ENCODE assay signal across 13 cellular contexts in the genomic region with DNA sequence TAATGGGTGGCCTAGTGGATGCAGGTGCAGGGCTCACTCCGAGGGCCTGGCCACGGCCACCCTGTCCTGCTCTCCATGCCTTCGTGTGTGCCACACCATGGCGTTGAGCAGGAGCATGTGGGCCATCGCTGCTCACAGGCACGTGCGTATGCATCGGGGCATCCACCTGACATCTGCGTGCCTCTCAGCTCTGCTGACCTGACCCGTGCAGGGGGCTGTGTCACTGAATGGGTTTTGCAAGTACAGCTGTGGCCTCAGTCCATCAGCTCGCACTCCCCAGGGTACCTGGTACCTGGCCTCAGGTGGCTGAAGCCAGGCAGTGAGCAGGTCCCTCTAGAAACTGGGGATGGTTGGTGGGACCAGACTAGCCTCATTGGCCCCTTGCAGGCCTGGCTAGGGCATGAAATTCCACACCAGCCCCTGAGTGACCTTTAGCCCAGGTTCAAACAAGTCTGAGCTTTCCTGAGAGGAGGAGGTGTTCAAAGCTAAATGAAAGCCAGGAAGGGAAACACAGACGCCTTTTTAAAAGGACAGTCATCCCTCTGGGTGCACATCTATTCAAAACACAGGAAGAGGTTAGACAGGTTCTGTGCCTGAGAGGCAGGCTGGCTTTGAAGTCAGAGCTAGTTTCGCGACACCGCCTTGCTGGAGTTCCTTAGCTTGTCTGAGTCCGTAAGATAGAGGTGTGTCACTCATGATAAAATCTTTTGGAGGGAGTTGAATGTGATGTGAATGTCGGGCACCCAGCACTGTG.
DNase-seq lines count a peak whose midpoint lies in the region; ATAC-seq and TF ChIP-seq lines count a peak whose summit lies in the region.
"Had no signal": no experiment of that assay in that cellular context is flagged by ENCODE, and none has a peak within 500 bp of the region (broad histone marks: within the 10 kb centered on the region; RNA-seq: fewer than 3 reads in every experiment).

No MANE protein-coding gene starts in this region.

- no peak for TF ChIP-seq POLR2A in GM18505 (IDR thresholded peaks at IDR 0.05; ENCODE audit: borderline replicate concordance, extremely low read depth, insufficient read depth, insufficient read length)

- CTCF ChIA-PET in naive thymus-derived CD4-positive, alpha-beta T cell (lab: Charles Lee), result interaction anchor here (0.6 to 0.9 kb wide), 2 partner anchors 9 to 11 kb away, joined by 3 to 5 read pairs; no protein-coding TSS in a partner anchor

- peak; percentile 96 for ATAC-seq in activated naive CD8-positive, alpha-beta T cell treated with anti-CD3 and anti-CD28 coated beads, Interleukin-2, amount 10 ng/mL, durations not matched to agents 7 days and 5 days (ENCODE audit: low read depth)
- ATAC-seq in RWPE2 (ENCODE audit: low read depth), result no peak
- ATAC-seq in naive thymus-derived CD4-positive, alpha-beta T cell, result peak; percentile 71
- ATAC-seq in GM18873 (IDR thresholded peaks at IDR 0.05; ENCODE audit: low FRiP score, unreplicated experiment), result no peak
- ATAC-seq in GM18505 (IDR thresholded peaks at IDR 0.05; ENCODE audit: unreplicated experiment), result no peak

- H3K36me3 Mint-ChIP-seq in activated naive CD8-positive, alpha-beta T cell treated with anti-CD3 and anti-CD28 coated beads, Interleukin-2, amount 10 ng/mL, durations not matched to agents 7 days and 5 days, result peaks cover 6% of the 10 kb centered on the region
- H3K36me3 Mint-ChIP-seq in activated naive CD8-positive, alpha-beta T cell treated with anti-CD3 and anti-CD28 coated beads for 36 hours, result no peaks in the 10 kb centered on the region
- peaks cover 0 to 2% (median 0%) of the 10 kb centered on the region in 5 donors for H3K36me3 Mint-ChIP-seq in naive thymus-derived CD4-positive, alpha-beta T cell
- peaks cover 0 to 10% (median 8%) of the 10 kb centered on the region in 3 donors for H3K36me3 Mint-ChIP-seq in immature natural killer cell

- no peaks in the 10 kb centered on the region for H3K27me3 Mint-ChIP-seq in activated naive CD8-positive, alpha-beta T cell treated with anti-CD3 and anti-CD28 coated beads, Interleukin-2, amount 10 ng/mL, durations not matched to agents 7 days and 5 days
- H3K27me3 Mint-ChIP-seq in activated naive CD8-positive, alpha-beta T cell treated with anti-CD3 and anti-CD28 coated beads for 36 hours, result no peaks in the 10 kb centered on the region
- H3K27me3 Mint-ChIP-seq in naive thymus-derived CD4-positive, alpha-beta T cell, result no peaks in the 10 kb centered on the region
- H3K27me3 Mint-ChIP-seq in immature natural killer cell (ENCODE audit: low read depth in 3 of 3), result peaks cover 0 to 6% (median 0%) of the 10 kb centered on the region in 3 donors

- intact Hi-C loops in naive thymus-derived CD4-positive, alpha-beta T cell (cut with micrococcal nuclease), result loop anchor here in 1 of 2 donors (1.0 to 10.0 kb wide), 2 partner anchors 15 to 290 kb away; a partner anchor contains a TSS

- H3K4me3 Mint-ChIP-seq in activated naive CD8-positive, alpha-beta T cell treated with anti-CD3 and anti-CD28 coated beads, Interleukin-2, amount 10 ng/mL, durations not matched to agents 7 days and 5 days, result peak overlapping the region; percentile 44
- H3K4me3 Mint-ChIP-seq in activated naive CD8-positive, alpha-beta T cell treated with anti-CD3 and anti-CD28 coated beads for 36 hours, result no peak overlapping the region
- H3K4me3 Mint-ChIP-seq in naive thymus-derived CD4-positive, alpha-beta T cell, result peak overlapping the region; percentile 33 to 67 (median 59)
- no peak overlapping the region for H3K4me3 Mint-ChIP-seq in immature natural killer cell
- H3K4me3 Mint-ChIP-seq: HFFc6 had no signal

- peaks cover 38% of the 10 kb centered on the region for H3K4me1 Mint-ChIP-seq in activated naive CD8-positive, alpha-beta T cell treated with anti-CD3 and anti-CD28 coated beads, Interleukin-2, amount 10 ng/mL, durations not matched to agents 7 days and 5 days
- peaks cover 7% of the 10 kb centered on the region for H3K4me1 Mint-ChIP-seq in activated naive CD8-positive, alpha-beta T cell treated with anti-CD3 and anti-CD28 coated beads for 36 hours
- H3K4me1 Mint-ChIP-seq in naive thymus-derived CD4-positive, alpha-beta T cell, result peaks cover 8 to 31% (median 24%) of the 10 kb centered on the region in 7 donors
- peaks cover 0 to 5% of the 10 kb centered on the region in 2 donors for H3K4me1 Mint-ChIP-seq in immature natural killer cell

- peak overlapping the region; percentile 86 for H3K27ac Mint-ChIP-seq in activated naive CD8-positive, alpha-beta T cell treated with anti-CD3 and anti-CD28 coated beads, Interleukin-2, amount 10 ng/mL, durations not matched to agents 7 days and 5 days
- H3K27ac Mint-ChIP-seq in activated naive CD8-positive, alpha-beta T cell treated with anti-CD3 and anti-CD28 coated beads for 36 hours, result no peak overlapping the region
- peak overlapping the region; percentile 66 to 86 (median 79) for H3K27ac Mint-ChIP-seq in naive thymus-derived CD4-positive, alpha-beta T cell
- H3K27ac Mint-ChIP-seq in immature natural killer cell, result no peak overlapping the region
- H3K27ac Mint-ChIP-seq: HFFc6 had no signal

- no peaks in the 10 kb centered on the region for H3K36me3 ChIP-seq in RWPE2 (ENCODE audit: low read depth)
- peaks cover 0 to under 1% (median 0%) of the 10 kb centered on the region in 3 experiments for H3K36me3 ChIP-seq in naive thymus-derived CD4-positive, alpha-beta T cell (ENCODE audit: control insufficient read depth in 2 of 3, insufficient read depth in 3 of 3, low read length in 3 of 3)

- no peak for TF ChIP-seq CTCF in RWPE2 (IDR thresholded peaks at IDR 0.05; ENCODE audit: poor library complexity, severe bottlenecking)

- H3K9me3 Mint-ChIP-seq in activated naive CD8-positive, alpha-beta T cell treated with anti-CD3 and anti-CD28 coated beads, Interleukin-2, amount 10 ng/mL, durations not matched to agents 7 days and 5 days, result no peaks in the 10 kb centered on the region
- no peaks in the 10 kb centered on the region for H3K9me3 Mint-ChIP-seq in activated naive CD8-positive, alpha-beta T cell treated with anti-CD3 and anti-CD28 coated beads for 36 hours
- no peaks in the 10 kb centered on the region for H3K9me3 Mint-ChIP-seq in naive thymus-derived CD4-positive, alpha-beta T cell
- H3K9me3 Mint-ChIP-seq in immature natural killer cell, result peaks cover 0 to 2% (median 0%) of the 10 kb centered on the region in 6 donors
- H3K9me3 Mint-ChIP-seq: HFFc6 had no signal

- no peak overlapping the region for H3K27ac ChIP-seq in RWPE2 (ENCODE audit: poor library complexity, severe bottlenecking)
- H3K27ac ChIP-seq in naive thymus-derived CD4-positive, alpha-beta T cell (ENCODE audit: low read depth, low read length), result peak overlapping the region; percentile 37
- H3K27ac ChIP-seq: parathyroid adenoma had no signal

- no peaks in the 10 kb centered on the region for H3K4me1 ChIP-seq in RWPE2 (ENCODE audit: insufficient read depth, poor library complexity, severe bottlenecking)
- peaks cover 0 to 21% of the 10 kb centered on the region in 2 donors for H3K4me1 ChIP-seq in naive thymus-derived CD4-positive, alpha-beta T cell (ENCODE audit: control insufficient read depth in 2 of 2, insufficient read depth in 2 of 2, low read length in 2 of 2)
- H3K4me1 ChIP-seq: parathyroid adenoma had no signal

- DNase-seq in activated naive CD8-positive, alpha-beta T cell treated with anti-CD3 and anti-CD28 coated beads, Interleukin-2, amount 10 ng/mL, durations not matched to agents 7 days and 5 days, result no peak
- no peak for DNase-seq in activated naive CD8-positive, alpha-beta T cell treated with anti-CD3 and anti-CD28 coated beads for 36 hours
- DNase-seq in RWPE2 (ENCODE audit: low spot score) (peak; percentile 68), immature natural killer cell (no peak)
- peak; percentile 12 for DNase-seq in activated effector memory CD4-positive, alpha-beta T cell treated with Interleukin-2 at 50 U/mL for 16 hours
- peak in 8 of 9 donors; percentile 23 to 72 (median 64) for DNase-seq in naive thymus-derived CD4-positive, alpha-beta T cell
- DNase-seq: DMS 273 treated with DMSO at 0.1 percent for 48 hours, HFFc6, NCI-H1048, NCI-H2227 treated with DMSO at 0.1 percent for 48 hours had no signal

- POLR2A ChIA-PET in activated naive CD8-positive, alpha-beta T cell treated with anti-CD3 and anti-CD28 coated beads, Interleukin-2, amount 10 ng/mL, durations not matched to agents 7 days and 5 days (lab: Charles Lee), result interaction anchor here (0.8 to 2.1 kb wide), 4 partner anchors 9 to 101 kb away, joined by 3 to 14 read pairs (median 10); no protein-coding TSS in a partner anchor
- POLR2A ChIA-PET in naive thymus-derived CD4-positive, alpha-beta T cell (lab: Charles Lee), result interaction anchor here (0.8 to 3.6 kb wide), 6 partner anchors 11 to 419 kb away, joined by 3 to 9 read pairs (median 4); a partner anchor contains a TSS

- no peaks in the 10 kb centered on the region for H3K9me3 ChIP-seq in RWPE2 (ENCODE audit: severe bottlenecking)
- H3K9me3 ChIP-seq in naive thymus-derived CD4-positive, alpha-beta T cell (ENCODE audit: control insufficient read depth in 2 of 3, low read length in 3 of 3), result no peaks in the 10 kb centered on the region

- H3K27me3 ChIP-seq in RWPE2 (ENCODE audit: insufficient read depth, poor library complexity, severe bottlenecking), result no peaks in the 10 kb centered on the region
- no peaks in the 10 kb centered on the region for H3K27me3 ChIP-seq in naive thymus-derived CD4-positive, alpha-beta T cell (ENCODE audit: control insufficient read depth in 2 of 2, insufficient read depth in 2 of 2, low read length in 2 of 2)

- no peak overlapping the region for H3K4me3 ChIP-seq in RWPE2 (ENCODE audit: severe bottlenecking)
- H3K4me3 ChIP-seq in naive thymus-derived CD4-positive, alpha-beta T cell (ENCODE audit: low read length), result no peak overlapping the region

Comparison
In these comparisons a context has a peak if more than half of its experiments do, and no peak if none do; other contexts are left out.
1. H3K27ac Mint-ChIP-seq: peak in activated naive CD8-positive, alpha-beta T cell treated with anti-CD3 and anti-CD28 coated beads, Interleukin-2, amount 10 ng/mL, durations not matched to agents 7 days and 5 days (single experiment) and naive thymus-derived CD4-positive, alpha-beta T cell (9 of 9); none in activated naive CD8-positive, alpha-beta T cell treated with anti-CD3 and anti-CD28 coated beads for 36 hours (single experiment) and immature natural killer cell (0 of 6).
2. H3K4me3 Mint-ChIP-seq: peak in activated naive CD8-positive, alpha-beta T cell treated with anti-CD3 and anti-CD28 coated beads, Interleukin-2, amount 10 ng/mL, durations not matched to agents 7 days and 5 days (single experiment) and naive thymus-derived CD4-positive, alpha-beta T cell (10 of 10); none in activated naive CD8-positive, alpha-beta T cell treated with anti-CD3 and anti-CD28 coated beads for 36 hours (single experiment) and immature natural killer cell (0 of 5).
3. ATAC-seq: peak in activated naive CD8-positive, alpha-beta T cell treated with anti-CD3 and anti-CD28 coated beads, Interleukin-2, amount 10 ng/mL, durations not matched to agents 7 days and 5 days (single experiment) and naive thymus-derived CD4-positive, alpha-beta T cell (single experiment); none in RWPE2 (single experiment), GM18873 (single experiment) and GM18505 (single experiment).
4. DNase-seq: peak in RWPE2 (single experiment), activated effector memory CD4-positive, alpha-beta T cell treated with Interleukin-2 at 50 U/mL for 16 hours (single experiment) and naive thymus-derived CD4-positive, alpha-beta T cell (8 of 9); none in activated naive CD8-positive, alpha-beta T cell treated with anti-CD3 and anti-CD28 coated beads, Interleukin-2, amount 10 ng/mL, durations not matched to agents 7 days and 5 days (single experiment), activated naive CD8-positive, alpha-beta T cell treated with anti-CD3 and anti-CD28 coated beads for 36 hours (single experiment) and immature natural killer cell (0 of 3).